In genomic region chr3:100210777-100211145, GRCh38 we compare ENCODE assay signal across 8 cellular contexts. TPM values are rescaled to one million over a fixed set of nuclear protein-coding genes. Genes with fewer than 3 reads are reported as not detected.
DNase-seq lines count a peak whose midpoint lies in the region; ATAC-seq and TF ChIP-seq lines count a peak whose summit lies in the region.

No MANE protein-coding gene starts in this region.

- no peak for DNase-seq in CD4-positive, alpha-beta T cell
- DNase-seq in HT1080 (ENCODE audit: low read depth), result peak; percentile 49
- peak in 1 of 4 donors; percentile 9 for DNase-seq in body of pancreas
- no peak for DNase-seq in left lung
- DNase-seq in Karpas-422, result no peak
- no peak for DNase-seq in SIG-M5 (lab: John Stamatoyannopoulos, UW)
- DNase-seq in GF-D8 (lab: John Stamatoyannopoulos, UW), result no peak
- no peak for DNase-seq in activated effector memory CD4-positive, alpha-beta T cell treated with anti-CD3 and anti-CD28 coated beads, Interleukin-2, amount 50 U/mL, for 16 hours

- no peaks in the 10 kb centered on the region for H4K20me1 ChIP-seq in Karpas-422 (ENCODE audit: insufficient read depth, low read depth, low read length)

- H3K27ac ChIP-seq in CD4-positive, alpha-beta T cell (ENCODE audit: low read depth, low read length), result no peak overlapping the region
- peak overlapping the region in 1 of 4 donors; percentile 42 for H3K27ac ChIP-seq in body of pancreas
- peak overlapping the region; percentile 69 to 72 for H3K27ac ChIP-seq in left lung
- no peak overlapping the region for H3K27ac ChIP-seq in Karpas-422 (ENCODE audit: low read length)

- peaks cover 4% of the 10 kb centered on the region for H3K27me3 Mint-ChIP-seq in CD4-positive, alpha-beta T cell

- WGBS in body of pancreas, 2 donors, result 33 to 34% methylated on average over 3 of the region's 3 CpGs

- H3K4me3 ChIP-seq in body of pancreas, result no peak overlapping the region
- no peak overlapping the region for H3K4me3 ChIP-seq in left lung
- no peak overlapping the region for H3K4me3 ChIP-seq in Karpas-422 (ENCODE audit: low read length)

- H3K4me1 Mint-ChIP-seq in CD4-positive, alpha-beta T cell (ENCODE audit: low read depth), result peaks cover 23% of the 10 kb centered on the region

- H3K36me3 ChIP-seq in body of pancreas (replicated peaks in 1 of 2; ENCODE audit: insufficient read depth in 1 of 2, low read depth in 2 of 2), result no peaks in the 10 kb centered on the region
- no peaks in the 10 kb centered on the region for H3K36me3 ChIP-seq in left lung
- no peaks in the 10 kb centered on the region for H3K36me3 ChIP-seq in Karpas-422 (ENCODE audit: insufficient read depth, low read length)

- H3K4me3 Mint-ChIP-seq in CD4-positive, alpha-beta T cell, result no peak overlapping the region

- TF ChIP-seq POLR2A in body of pancreas (IDR thresholded peaks at IDR 0.05), result no peak

- H2AFZ ChIP-seq in Karpas-422 (ENCODE audit: low read length), result no peak overlapping the region

- no peaks in the 10 kb centered on the region for H3K9me3 Mint-ChIP-seq in CD4-positive, alpha-beta T cell

- peak overlapping the region; percentile 44 for H3K27ac Mint-ChIP-seq in CD4-positive, alpha-beta T cell

- H3K27me3 ChIP-seq in CD4-positive, alpha-beta T cell (ENCODE audit: control insufficient read depth, insufficient read depth, low read length), result peaks cover under 1% of the 10 kb centered on the region
- H3K27me3 ChIP-seq in body of pancreas (no peaks in the 10 kb centered on the region), left lung (no peaks in the 10 kb centered on the region), Karpas-422 (ENCODE audit: low read length) (no peaks in the 10 kb centered on the region)

- no peaks in the 10 kb centered on the region for H3K36me3 Mint-ChIP-seq in CD4-positive, alpha-beta T cell (ENCODE audit: low read depth)

- POLR2A ChIA-PET in CD4-positive, alpha-beta T cell (lab: Charles Lee), result no interaction called here

- TF ChIP-seq CTCF in CD4-positive, alpha-beta T cell (IDR thresholded peaks at IDR 0.05), result no peak
- no peak for TF ChIP-seq CTCF in body of pancreas (IDR thresholded peaks at IDR 0.05)
- TF ChIP-seq CTCF in left lung (IDR thresholded peaks at IDR 0.05), result no peak

- no peak overlapping the region for H3K4me2 ChIP-seq in Karpas-422 (ENCODE audit: low read depth, low read length, poor library complexity, severe bottlenecking)

- no peaks in the 10 kb centered on the region for H3K9me3 ChIP-seq in CD4-positive, alpha-beta T cell (ENCODE audit: control insufficient read depth, low read length)
- H3K9me3 ChIP-seq in body of pancreas (no peaks in the 10 kb centered on the region), left lung (no peaks in the 10 kb centered on the region), Karpas-422 (ENCODE audit: low read length) (no peaks in the 10 kb centered on the region)

- no peaks in the 10 kb centered on the region for H3K9me2 ChIP-seq in Karpas-422 (replicated peaks; ENCODE audit: insufficient read depth, low read length)

- no peak overlapping the region for H3K9ac ChIP-seq in Karpas-422 (ENCODE audit: low read length)

- CTCF ChIA-PET in CD4-positive, alpha-beta T cell (lab: Charles Lee), result no interaction called here

- H3K79me2 ChIP-seq in Karpas-422 (ENCODE audit: low read length), result no peaks in the 10 kb centered on the region

- intact Hi-C loops in CD4-positive, alpha-beta T cell (cut with DNase I, micrococcal nuclease), result no loop called here
- intact Hi-C loops in body of pancreas (cut with DNase I) (no loop called here), left lung (cut with DNase I) (no loop called here)

- H3K4me1 ChIP-seq in body of pancreas (no peaks in the 10 kb centered on the region), left lung (peaks cover 7 to 8% of the 10 kb centered on the region in 2 donors), Karpas-422 (ENCODE audit: low read length) (no peaks in the 10 kb centered on the region)

- ATAC-seq in CD4-positive, alpha-beta T cell (ENCODE audit: poor library complexity), result peak; percentile 63
- ATAC-seq in body of pancreas (peak; percentile 48), left lung (peak; percentile 72)

RNA-seq across cellular contexts. Expression of gene TBC1D23, which starts 50.0 kb away (rescaled TPM):
- 10 to 100 TPM; 31.8 to 34.8 TPM for total RNA-seq in CD4-positive, alpha-beta T cell
- total RNA-seq in HT1080 (2014; rRNA removed; shearing (Covaris generic)), result 21.9 and 25.7 TPM in 2 replicates
- polyA plus RNA-seq in HT1080 (2015; cell fraction: cytosol; rRNA removed), result 22.0 and 32.9 TPM in 2 replicates
- 37.7 and 46.3 TPM in 2 replicates for polyA plus RNA-seq in HT1080 (2015; cell fraction: nucleus; rRNA removed)
- total RNA-seq in body of pancreas (10 to 100 TPM; 11.5 to 49.8 TPM), left lung (10 to 100 TPM; 44.4 to 46.3 TPM)
- total RNA-seq in Karpas-422 (2014; rRNA removed; shearing (Covaris generic); ENCODE audit: low replicate concordance), result 8.3 and 20.6 TPM in 2 replicates

Comparison
In these comparisons a context has a peak if more than half of its experiments do, and no peak if none do; other contexts are left out.
1. H3K27ac ChIP-seq: peak in left lung (2 of 2); none in CD4-positive, alpha-beta T cell (single experiment) and Karpas-422 (single experiment).
2. Peak in every context shown above with its lines, with median percentiles within 50 percentile points of each other: ATAC-seq.